In the genomic region with DNA sequence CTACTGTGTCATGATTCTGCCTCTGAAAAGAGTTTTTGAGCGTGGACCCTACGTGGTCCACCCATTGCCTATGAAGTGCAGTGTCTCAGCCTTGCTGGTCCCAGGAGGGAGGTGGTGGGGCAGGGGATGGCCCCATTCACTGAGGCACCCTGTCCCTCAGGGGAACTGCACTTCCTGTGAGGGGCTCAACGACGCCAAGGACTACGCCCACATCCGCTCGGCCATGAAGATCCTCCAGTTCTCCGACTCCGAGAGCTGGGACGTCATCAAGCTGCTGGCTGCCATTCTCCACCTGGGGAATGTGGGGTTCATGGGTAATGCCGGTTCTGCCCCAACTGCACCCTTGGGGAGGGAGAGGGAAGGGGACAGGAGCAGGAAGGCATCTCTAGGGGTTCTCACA, we compare ENCODE assay signal across 18 cellular contexts. TPM values are rescaled to one million over a fixed set of nuclear protein-coding genes. Genes with fewer than 3 reads are reported as not detected.
DNase-seq lines count a peak whose midpoint lies in the region; ATAC-seq and TF ChIP-seq lines count a peak whose summit lies in the region.
"Had no signal": no experiment of that assay in that cellular context is flagged by ENCODE, and none has a peak within 500 bp of the region (broad histone marks: within the 10 kb centered on the region; RNA-seq: fewer than 3 reads in every experiment).

No MANE protein-coding gene starts in this region.

- H3K9me3 Mint-ChIP-seq in activated naive CD8-positive, alpha-beta T cell treated with anti-CD3 and anti-CD28 coated beads, Interleukin-2, amount 10 ng/mL, durations not matched to agents 7 days and 5 days: no peaks in the 10 kb centered on the region
- H3K9me3 Mint-ChIP-seq in activated naive CD8-positive, alpha-beta T cell treated with anti-CD3 and anti-CD28 coated beads, Interleukin-2, amount 50 U/mL, for 24 hours: no peaks in the 10 kb centered on the region
- H3K9me3 Mint-ChIP-seq in activated CD8-positive, alpha-beta memory T cell treated with anti-CD3 and anti-CD28 coated beads, Interleukin-2, amount 10 ng/mL, durations not matched to agents 7 days and 5 days (ENCODE audit: low read depth): no peaks in the 10 kb centered on the region
- H3K9me3 Mint-ChIP-seq in stimulated activated naive B cell treated with anti-CD40 and anti-IgM and Interleukin-4, amounts not matched to agents 10 μg/mL and 1 μg/mL and 100 μg/mL, for 72 hours: no peaks in the 10 kb centered on the region

- ATAC-seq in activated naive CD8-positive, alpha-beta T cell treated with anti-CD3 and anti-CD28 coated beads, Interleukin-2, amount 10 ng/mL, durations not matched to agents 7 days and 5 days (ENCODE audit: low read depth): no peak
- ATAC-seq in activated naive CD8-positive, alpha-beta T cell treated with anti-CD3 and anti-CD28 coated beads, Interleukin-2, amount 50 U/mL, for 24 hours: no peak
- peak; percentile 44 for ATAC-seq in GM21576 (IDR thresholded peaks at IDR 0.05; ENCODE audit: unreplicated experiment)
- no peak for ATAC-seq in activated CD8-positive, alpha-beta memory T cell treated with anti-CD3 and anti-CD28 coated beads, Interleukin-2, amount 10 ng/mL, durations not matched to agents 7 days and 5 days
- peak; percentile 87 to 89 for ATAC-seq in stimulated activated naive B cell treated with anti-CD40 and anti-IgM and Interleukin-4, amounts not matched to agents 10 μg/mL and 1 μg/mL and 100 μg/mL, for 72 hours (replicated peaks)
- no peak for ATAC-seq in GM19455 (IDR thresholded peaks at IDR 0.05; ENCODE audit: unreplicated experiment)
- ATAC-seq: Panc1 had no signal

- H3K4me3 Mint-ChIP-seq in activated naive CD8-positive, alpha-beta T cell treated with anti-CD3 and anti-CD28 coated beads, Interleukin-2, amount 10 ng/mL, durations not matched to agents 7 days and 5 days: no peak overlapping the region
- H3K4me3 Mint-ChIP-seq in activated naive CD8-positive, alpha-beta T cell treated with anti-CD3 and anti-CD28 coated beads, Interleukin-2, amount 50 U/mL, for 24 hours: no peak overlapping the region
- H3K4me3 Mint-ChIP-seq in activated CD8-positive, alpha-beta memory T cell treated with anti-CD3 and anti-CD28 coated beads, Interleukin-2, amount 10 ng/mL, durations not matched to agents 7 days and 5 days: no peak overlapping the region
- peak overlapping the region; percentile 70 to 76 for H3K4me3 Mint-ChIP-seq in stimulated activated naive B cell treated with anti-CD40 and anti-IgM and Interleukin-4, amounts not matched to agents 10 μg/mL and 1 μg/mL and 100 μg/mL, for 72 hours

- H3K36me3 ChIP-seq in thyroid gland: no peaks in the 10 kb centered on the region

- H3K4me1 ChIP-seq in thyroid gland: no peaks in the 10 kb centered on the region
- H3K4me1 ChIP-seq: Caco-2 had no signal

- no peak overlapping the region for H3K27ac Mint-ChIP-seq in activated naive CD8-positive, alpha-beta T cell treated with anti-CD3 and anti-CD28 coated beads, Interleukin-2, amount 10 ng/mL, durations not matched to agents 7 days and 5 days
- H3K27ac Mint-ChIP-seq in activated naive CD8-positive, alpha-beta T cell treated with anti-CD3 and anti-CD28 coated beads, Interleukin-2, amount 50 U/mL, for 24 hours: no peak overlapping the region
- H3K27ac Mint-ChIP-seq in activated CD8-positive, alpha-beta memory T cell treated with anti-CD3 and anti-CD28 coated beads, Interleukin-2, amount 10 ng/mL, durations not matched to agents 7 days and 5 days: no peak overlapping the region
- peak overlapping the region; percentile 95 for H3K27ac Mint-ChIP-seq in stimulated activated naive B cell treated with anti-CD40 and anti-IgM and Interleukin-4, amounts not matched to agents 10 μg/mL and 1 μg/mL and 100 μg/mL, for 72 hours

- 84 to 90% methylated on average over 11 of the region's 11 CpGs for WGBS in thyroid gland, 2 donors

- POLR2A ChIA-PET in activated naive CD8-positive, alpha-beta T cell treated with anti-CD3 and anti-CD28 coated beads, Interleukin-2, amount 10 ng/mL, durations not matched to agents 7 days and 5 days (lab: Charles Lee): no interaction called here

- no peak for TF ChIP-seq POLR2A in thyroid gland (IDR thresholded peaks at IDR 0.05)

- peaks cover 26% of the 10 kb centered on the region for H3K4me1 Mint-ChIP-seq in activated naive CD8-positive, alpha-beta T cell treated with anti-CD3 and anti-CD28 coated beads, Interleukin-2, amount 10 ng/mL, durations not matched to agents 7 days and 5 days
- H3K4me1 Mint-ChIP-seq in activated naive CD8-positive, alpha-beta T cell treated with anti-CD3 and anti-CD28 coated beads, Interleukin-2, amount 50 U/mL, for 24 hours: peaks cover 18% of the 10 kb centered on the region
- H3K4me1 Mint-ChIP-seq in activated CD8-positive, alpha-beta memory T cell treated with anti-CD3 and anti-CD28 coated beads, Interleukin-2, amount 10 ng/mL, durations not matched to agents 7 days and 5 days: peaks cover 9% of the 10 kb centered on the region
- peaks cover 37 to 53% of the 10 kb centered on the region in 2 donors for H3K4me1 Mint-ChIP-seq in stimulated activated naive B cell treated with anti-CD40 and anti-IgM and Interleukin-4, amounts not matched to agents 10 μg/mL and 1 μg/mL and 100 μg/mL, for 72 hours

- H3K27me3 Mint-ChIP-seq in activated naive CD8-positive, alpha-beta T cell treated with anti-CD3 and anti-CD28 coated beads, Interleukin-2, amount 10 ng/mL, durations not matched to agents 7 days and 5 days: peaks cover 3% of the 10 kb centered on the region
- H3K27me3 Mint-ChIP-seq in activated naive CD8-positive, alpha-beta T cell treated with anti-CD3 and anti-CD28 coated beads, Interleukin-2, amount 50 U/mL, for 24 hours: peaks cover 2% of the 10 kb centered on the region
- peaks cover 44% of the 10 kb centered on the region for H3K27me3 Mint-ChIP-seq in activated CD8-positive, alpha-beta memory T cell treated with anti-CD3 and anti-CD28 coated beads, Interleukin-2, amount 10 ng/mL, durations not matched to agents 7 days and 5 days
- H3K27me3 Mint-ChIP-seq in stimulated activated naive B cell treated with anti-CD40 and anti-IgM and Interleukin-4, amounts not matched to agents 10 μg/mL and 1 μg/mL and 100 μg/mL, for 72 hours: no peaks in the 10 kb centered on the region

- H3K4me3 ChIP-seq in thyroid gland (replicated peaks in 1 of 3): no peak overlapping the region
- H3K4me3 ChIP-seq: dorsolateral prefrontal cortex, skin epidermis had no signal

- CTCF ChIA-PET in activated CD8-positive, alpha-beta memory T cell treated with anti-CD3 and anti-CD28 coated beads, Interleukin-2, amount 10 ng/mL, durations not matched to agents 7 days and 5 days (lab: Charles Lee): no interaction called here

- H3K27me3 ChIP-seq in thyroid gland: no peaks in the 10 kb centered on the region
- H3K27me3 ChIP-seq: dorsolateral prefrontal cortex had no signal

- peaks cover 3% of the 10 kb centered on the region for H3K36me3 Mint-ChIP-seq in activated naive CD8-positive, alpha-beta T cell treated with anti-CD3 and anti-CD28 coated beads, Interleukin-2, amount 10 ng/mL, durations not matched to agents 7 days and 5 days
- no peaks in the 10 kb centered on the region for H3K36me3 Mint-ChIP-seq in activated naive CD8-positive, alpha-beta T cell treated with anti-CD3 and anti-CD28 coated beads, Interleukin-2, amount 50 U/mL, for 24 hours (ENCODE audit: low read depth)
- H3K36me3 Mint-ChIP-seq in activated CD8-positive, alpha-beta memory T cell treated with anti-CD3 and anti-CD28 coated beads, Interleukin-2, amount 10 ng/mL, durations not matched to agents 7 days and 5 days: no peaks in the 10 kb centered on the region
- H3K36me3 Mint-ChIP-seq in stimulated activated naive B cell treated with anti-CD40 and anti-IgM and Interleukin-4, amounts not matched to agents 10 μg/mL and 1 μg/mL and 100 μg/mL, for 72 hours: peaks cover 0 to 3% of the 10 kb centered on the region in 2 donors

- peak; percentile 18 for DNase-seq in activated naive CD8-positive, alpha-beta T cell treated with anti-CD3 and anti-CD28 coated beads, Interleukin-2, amount 10 ng/mL, durations not matched to agents 7 days and 5 days
- DNase-seq in activated naive CD8-positive, alpha-beta T cell treated with anti-CD3 and anti-CD28 coated beads, Interleukin-2, amount 50 U/mL, for 24 hours: no peak
- peak; percentile 18 for DNase-seq in activated CD8-positive, alpha-beta memory T cell treated with anti-CD3 and anti-CD28 coated beads, Interleukin-2, amount 10 ng/mL, durations not matched to agents 7 days and 5 days
- peak; percentile 74 for DNase-seq in stimulated activated naive B cell treated with anti-CD40 and anti-IgM and Interleukin-4, amounts not matched to agents 10 μg/mL and 1 μg/mL and 100 μg/mL, for 72 hours
- DNase-seq in globus pallidus (ENCODE audit: low spot score) (no peak), thyroid gland (no peak)
- DNase-seq: ACHN; activated CD4-positive, alpha-beta T cell treated with anti-CD3 and anti-CD28 coated beads for 48 hours; mammary epithelial cell; NCI-H1417; NCI-H510A treated with DMSO at 0.1 percent for 48 hours; nucleus accumbens had no signal

- intact Hi-C loops in thyroid gland (cut with DNase I): no loop called here

- TF ChIP-seq CTCF in thyroid gland (IDR thresholded peaks at IDR 0.05): no peak

- H3K27ac ChIP-seq in thyroid gland: no peak overlapping the region
- H3K27ac ChIP-seq: dorsolateral prefrontal cortex, skin epidermis had no signal

- no peaks in the 10 kb centered on the region for H3K9me3 ChIP-seq in thyroid gland
- H3K9me3 ChIP-seq: Caco-2 had no signal

RNA-seq across cellular contexts. Expression of a gene that starts 42.5 kb away (rescaled TPM):
- 1 to 10 TPM; 4.7 to 5.2 TPM for total RNA-seq in activated naive CD8-positive, alpha-beta T cell treated with anti-CD3 and anti-CD28 coated beads, Interleukin-2, amount 10 ng/mL, durations not matched to agents 7 days and 5 days
- total RNA-seq in activated CD8-positive, alpha-beta memory T cell treated with anti-CD3 and anti-CD28 coated beads, Interleukin-2, amount 10 ng/mL, durations not matched to agents 7 days and 5 days: under 1 TPM in 1 of 2 experiments, not detected in 1; 0.26 TPM
- under 1 TPM in 1 of 4 donors, not detected in 3; 0.56 TPM for total RNA-seq in thyroid gland
- total RNA-seq: mammary epithelial cell had no signal

RNA-seq across cellular contexts. Expression of a gene that starts 51.7 kb away (rescaled TPM):
- total RNA-seq in activated naive CD8-positive, alpha-beta T cell treated with anti-CD3 and anti-CD28 coated beads, Interleukin-2, amount 10 ng/mL, durations not matched to agents 7 days and 5 days: 10 to 100 TPM; 53.1 to 59.6 TPM
- 10 to 100 TPM; 53.2 to 55.1 TPM for total RNA-seq in activated CD8-positive, alpha-beta memory T cell treated with anti-CD3 and anti-CD28 coated beads, Interleukin-2, amount 10 ng/mL, durations not matched to agents 7 days and 5 days
- total RNA-seq in thyroid gland: 10 to 100 TPM; 33.8 to 70.4 (median 42.1) TPM

Comparison
In these comparisons a context has a peak if more than half of its experiments do, and no peak if none do; other contexts are left out.
1. DNase-seq: peak in activated naive CD8-positive, alpha-beta T cell treated with anti-CD3 and anti-CD28 coated beads, Interleukin-2, amount 10 ng/mL, durations not matched to agents 7 days and 5 days (single experiment), activated CD8-positive, alpha-beta memory T cell treated with anti-CD3 and anti-CD28 coated beads, Interleukin-2, amount 10 ng/mL, durations not matched to agents 7 days and 5 days (single experiment) and stimulated activated naive B cell treated with anti-CD40 and anti-IgM and Interleukin-4, amounts not matched to agents 10 μg/mL and 1 μg/mL and 100 μg/mL, for 72 hours (single experiment); none in activated naive CD8-positive, alpha-beta T cell treated with anti-CD3 and anti-CD28 coated beads, Interleukin-2, amount 50 U/mL, for 24 hours (single experiment), globus pallidus (single experiment) and thyroid gland (0 of 2).
2. ATAC-seq: peak in GM21576 (single experiment) and stimulated activated naive B cell treated with anti-CD40 and anti-IgM and Interleukin-4, amounts not matched to agents 10 μg/mL and 1 μg/mL and 100 μg/mL, for 72 hours (2 of 2); none in activated naive CD8-positive, alpha-beta T cell treated with anti-CD3 and anti-CD28 coated beads, Interleukin-2, amount 10 ng/mL, durations not matched to agents 7 days and 5 days (single experiment), activated naive CD8-positive, alpha-beta T cell treated with anti-CD3 and anti-CD28 coated beads, Interleukin-2, amount 50 U/mL, for 24 hours (single experiment), activated CD8-positive, alpha-beta memory T cell treated with anti-CD3 and anti-CD28 coated beads, Interleukin-2, amount 10 ng/mL, durations not matched to agents 7 days and 5 days (single experiment) and GM19455 (single experiment).
3. H3K4me3 Mint-ChIP-seq: peak in stimulated activated naive B cell treated with anti-CD40 and anti-IgM and Interleukin-4, amounts not matched to agents 10 μg/mL and 1 μg/mL and 100 μg/mL, for 72 hours (2 of 2); none in activated naive CD8-positive, alpha-beta T cell treated with anti-CD3 and anti-CD28 coated beads, Interleukin-2, amount 10 ng/mL, durations not matched to agents 7 days and 5 days (single experiment), activated naive CD8-positive, alpha-beta T cell treated with anti-CD3 and anti-CD28 coated beads, Interleukin-2, amount 50 U/mL, for 24 hours (single experiment) and activated CD8-positive, alpha-beta memory T cell treated with anti-CD3 and anti-CD28 coated beads, Interleukin-2, amount 10 ng/mL, durations not matched to agents 7 days and 5 days (single experiment).